ENCODE assay signal across 1 cellular context in genomic region chr12:68614772-68615171, GRCh38.
TF ChIP-seq lines count a peak whose summit lies in the region.

No MANE protein-coding gene starts in this region.

TF ChIP-seq in HepG2, 621 proteins besides CTCF, POLR2A, EP300 and RAD21 (continued from another document):
- 0 out of 2 replicates have a peak, but pooled peaks have one; percentile 6 for TF ChIP-seq HNF4G (IDR thresholded peaks at IDR 0.05; ENCODE audit: borderline replicate concordance, low read depth, low read length)
- no peak for TF ChIP-seq HNF4G (CRISPR knock-in tag; IDR thresholded peaks at IDR 0.05; ENCODE audit: borderline replicate concordance, low read depth)
- TF ChIP-seq E2F2 (CRISPR knock-in tag; IDR thresholded peaks at IDR 0.05; ENCODE audit: borderline replicate concordance): no peak
